7 cellular contexts compared by ENCODE assay signal in genomic region chr10:101161494-101162299, GRCh38. TPM values are rescaled to one million over a fixed set of nuclear protein-coding genes. Genes with fewer than 3 reads are reported as not detected.
DNase-seq lines count a peak whose midpoint lies in the region; ATAC-seq, FAIRE-seq and TF ChIP-seq lines count a peak whose summit lies in the region.

No MANE protein-coding gene starts in this region.

- FAIRE-seq in astrocyte (lab: Jason Lieb, UNC), result peak; percentile 93

- H3K9me3 Mint-ChIP-seq in astrocyte (ENCODE audit: unreplicated experiment), result peaks cover 1% of the 10 kb centered on the region

- peaks cover 42% of the 10 kb centered on the region for H3K27me3 ChIP-seq in astrocyte (ENCODE audit: insufficient read depth, low read length)
- H3K27me3 ChIP-seq in hepatocyte, result peaks cover 52% of the 10 kb centered on the region
- peaks cover 0 to 64% (median 0%) of the 10 kb centered on the region in 3 donors for H3K27me3 ChIP-seq in sigmoid colon

- H3K27ac Mint-ChIP-seq in astrocyte (ENCODE audit: unreplicated experiment), result no peak overlapping the region

- H2AFZ ChIP-seq in astrocyte (ENCODE audit: low read depth, low read length), result peak overlapping the region; percentile 80
- no peak overlapping the region for H2AFZ ChIP-seq in hepatocyte

- TF ChIP-seq CTCF in GM12874 (IDR thresholded peaks at IDR 0.05; ENCODE audit: insufficient read depth, low read depth, low read length) (peak; percentile 92), astrocyte (IDR thresholded peaks at IDR 0.05; ENCODE audit: insufficient read depth, low read depth, low read length) (peak; percentile 96), hepatocyte (IDR thresholded peaks at IDR 0.05; ENCODE audit: poor library complexity) (peak; percentile 93), sigmoid colon (IDR thresholded peaks at IDR 0.05) (peak; percentile 79 to 99 (median 89))

- H3K79me2 ChIP-seq in astrocyte (ENCODE audit: insufficient read depth, low read length), result no peaks in the 10 kb centered on the region
- no peaks in the 10 kb centered on the region for H3K79me2 ChIP-seq in hepatocyte

- TF ChIP-seq EP300 in sigmoid colon (IDR thresholded peaks at IDR 0.05), result no peak

- no peaks in the 10 kb centered on the region for H3K36me3 ChIP-seq in astrocyte (ENCODE audit: insufficient read depth, low read length)
- H3K36me3 ChIP-seq in hepatocyte (replicated peaks; ENCODE audit: insufficient read depth, low read depth), result no peaks in the 10 kb centered on the region
- H3K36me3 ChIP-seq in sigmoid colon, result no peaks in the 10 kb centered on the region

- H3K4me1 ChIP-seq in astrocyte (ENCODE audit: insufficient read depth, low read length) (peaks cover 3% of the 10 kb centered on the region), hepatocyte (ENCODE audit: insufficient read depth) (no peaks in the 10 kb centered on the region), sigmoid colon (peaks cover 0 to 5% (median 2%) of the 10 kb centered on the region in 4 donors)

- H3K4me2 ChIP-seq in astrocyte (ENCODE audit: low read length) (peak overlapping the region; percentile 86), hepatocyte (peak overlapping the region; percentile 50)

- DNase-seq in NCI-H1105 treated with DMSO at 0.1 percent for 48 hours (lab: John Stamatoyannopoulos, UW) (peak; percentile 61), T-helper 22 cell (ENCODE audit: low read depth) (peak; percentile 32), astrocyte (ENCODE audit: low read depth) (peak; percentile 47), hepatocyte (ENCODE audit: low spot score) (peak; percentile 86), sigmoid colon (peak; percentile 79)

- no peak overlapping the region for H3K4me3 Mint-ChIP-seq in astrocyte (ENCODE audit: unreplicated experiment)

- intact Hi-C loops in sigmoid colon (cut with DNase I), result loop anchor here (2.0 kb wide), 1 partner anchor 409 kb away; no protein-coding TSS in a partner anchor

- H3K36me3 Mint-ChIP-seq in astrocyte (ENCODE audit: low read depth, unreplicated experiment), result no peaks in the 10 kb centered on the region

- peaks cover 10% of the 10 kb centered on the region for H3K4me1 Mint-ChIP-seq in astrocyte (ENCODE audit: low read depth, unreplicated experiment)

- peak overlapping the region; percentile 32 for H3K4me3 ChIP-seq in astrocyte (ENCODE audit: insufficient read depth, low read depth, low read length)
- no peak overlapping the region for H3K4me3 ChIP-seq in hepatocyte
- H3K4me3 ChIP-seq in sigmoid colon, result peak overlapping the region in 3 of 4 donors; percentile 10 to 35 (median 35)

- peaks cover 74% of the 10 kb centered on the region for H3K27me3 Mint-ChIP-seq in astrocyte (ENCODE audit: low read depth, unreplicated experiment)

- H3K9me3 ChIP-seq in astrocyte (ENCODE audit: insufficient read depth, low read depth, low read length), result no peaks in the 10 kb centered on the region
- no peaks in the 10 kb centered on the region for H3K9me3 ChIP-seq in hepatocyte (ENCODE audit: low read depth)
- no peaks in the 10 kb centered on the region for H3K9me3 ChIP-seq in sigmoid colon

- no peak overlapping the region for H3K27ac ChIP-seq in astrocyte (ENCODE audit: low read depth, low read length)
- no peak overlapping the region for H3K27ac ChIP-seq in hepatocyte
- no peak overlapping the region for H3K27ac ChIP-seq in sigmoid colon

- WGBS in hepatocyte (ENCODE audit: low lambda C conversion rate, missing lambda C conversion rate), result 10% methylated on average over 20 of the region's 20 CpGs
- 3 to 5% methylated on average over 20 of the region's 20 CpGs for WGBS in sigmoid colon, 2 donors

- no peaks in the 10 kb centered on the region for H3K9me2 ChIP-seq in hepatocyte (replicated peaks; ENCODE audit: insufficient read depth)

- no peak for TF ChIP-seq POLR2A in sigmoid colon (IDR thresholded peaks at IDR 0.05)

- no peaks in the 10 kb centered on the region for H4K20me1 ChIP-seq in astrocyte (ENCODE audit: insufficient read depth, low read length)
- H4K20me1 ChIP-seq in hepatocyte (ENCODE audit: insufficient read depth, poor library complexity, severe bottlenecking), result no peaks in the 10 kb centered on the region

- no peak overlapping the region for H3K9ac ChIP-seq in astrocyte (ENCODE audit: low read length)

- ATAC-seq in HG02678 (IDR thresholded peaks at IDR 0.05; ENCODE audit: unreplicated experiment), result no peak

RNA-seq across cellular contexts. Expression of gene TLX1, which starts 30.6 kb away (rescaled TPM):
- total RNA-seq in astrocyte, result not detected in 2 replicates
- 0.24 TPM in 1 of 2 replicates, not detected in the other for total RNA-seq in hepatocyte
- polyA plus RNA-seq in hepatocyte, result 0.68 TPM in 1 of 2 replicates, not detected in the other
- not detected for total RNA-seq in sigmoid colon
- polyA plus RNA-seq in sigmoid colon, result under 1 TPM in 1 of 3 donors, not detected in 2; 0.07 TPM

Comparison
In these comparisons a context has a peak if more than half of its experiments do, and no peak if none do; other contexts are left out.
1. DNase-seq: peak in every context shown above with its lines; median percentile 86 in hepatocyte; 79 in sigmoid colon; 61 in NCI-H1105 treated with DMSO at 0.1 percent for 48 hours; 47 in astrocyte; 32 in T-helper 22 cell.